Comparison of ENCODE assay signal across 16 cellular contexts in the genomic region with DNA sequence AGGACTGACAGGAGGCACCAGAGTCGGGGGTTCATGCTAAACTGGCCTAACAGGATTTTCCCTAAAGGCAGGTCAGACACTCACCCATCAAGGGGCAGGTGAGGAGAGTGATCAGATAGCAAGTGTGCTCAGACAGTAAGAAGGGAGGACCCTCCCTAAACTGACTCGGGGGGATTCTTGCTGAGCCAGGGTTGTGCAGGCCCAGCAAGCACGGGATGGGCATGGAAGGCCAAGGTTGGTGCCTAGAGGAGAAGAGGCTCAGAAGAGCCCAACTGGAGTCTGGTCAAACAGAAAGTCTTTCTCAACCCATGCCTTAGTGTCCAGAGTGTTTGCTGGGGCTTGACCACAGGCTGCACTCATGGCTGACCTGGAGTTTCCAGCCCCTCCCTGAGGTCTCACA. TPM values are rescaled to one million over a fixed set of nuclear protein-coding genes. Genes with fewer than 3 reads are reported as not detected.
DNase-seq lines count a peak whose midpoint lies in the region; ATAC-seq and TF ChIP-seq lines count a peak whose summit lies in the region.
"Had no signal": no experiment of that assay in that cellular context is flagged by ENCODE, and none has a peak within 500 bp of the region (broad histone marks: within the 10 kb centered on the region; RNA-seq: fewer than 3 reads in every experiment).

No MANE protein-coding gene starts in this region.

- no peak overlapping the region for H3K4ac ChIP-seq in H9 (ENCODE audit: low read depth, low read length)

- no peak overlapping the region for H2AFZ ChIP-seq in H9 (ENCODE audit: low read length)

- H3K4me3 ChIP-seq in naive thymus-derived CD4-positive, alpha-beta T cell (ENCODE audit: low read length), result no peak overlapping the region
- H3K4me3 ChIP-seq: A549, HAP-1 had no signal

- TF ChIP-seq CTCF in CD14-positive monocyte (IDR thresholded peaks at IDR 0.05) (no peak), H9 (conservative IDR thresholded peaks at IDR 0.05) (no peak)

- H4K8ac ChIP-seq in H9 (replicated peaks; ENCODE audit: insufficient read length, low read depth, low read length), result no peak overlapping the region

- no peak overlapping the region for H3K4me2 ChIP-seq in H9 (ENCODE audit: insufficient read depth, insufficient read length, low read length)
- H3K4me2 ChIP-seq: A549 had no signal

- H3K79me1 ChIP-seq in H9 (ENCODE audit: insufficient read depth, low read depth, low read length, poor library complexity, severe bottlenecking), result no peaks in the 10 kb centered on the region

- no peak overlapping the region for H3K9ac ChIP-seq in H9 (ENCODE audit: extremely low read depth, insufficient read length, low read length)

- intact Hi-C loops in CD14-positive monocyte (cut with micrococcal nuclease), result no loop called here
- intact Hi-C loops in naive thymus-derived CD4-positive, alpha-beta T cell (cut with micrococcal nuclease), result no loop called here

- no peaks in the 10 kb centered on the region for H3K23me2 ChIP-seq in H9 (ENCODE audit: insufficient read length, low read depth, low read length, poor library complexity, severe bottlenecking)

- H2BK12ac ChIP-seq in H9 (ENCODE audit: insufficient read length, low read depth, low read length), result no peak overlapping the region

- peaks cover 10% of the 10 kb centered on the region for H3K9me3 ChIP-seq in H9 (ENCODE audit: control insufficient read depth, low read depth, low read length)
- H3K9me3 ChIP-seq in naive thymus-derived CD4-positive, alpha-beta T cell (ENCODE audit: control insufficient read depth in 2 of 3, low read length in 3 of 3), result no peaks in the 10 kb centered on the region
- H3K9me3 ChIP-seq: A549 had no signal

- no peak overlapping the region for H3K18ac ChIP-seq in H9 (ENCODE audit: insufficient read length, low read depth, low read length)

- H3K23ac ChIP-seq in H9 (ENCODE audit: insufficient read length, low read depth, low read length), result no peak overlapping the region

- H3K27me3 Mint-ChIP-seq in CD14-positive monocyte (ENCODE audit: low read depth in 3 of 3) (peaks cover 0 to 4% (median 3%) of the 10 kb centered on the region in 3 donors), H9 (ENCODE audit: low read depth) (peaks cover 11% of the 10 kb centered on the region)
- peaks cover 0 to 10% (median 0%) of the 10 kb centered on the region in 5 donors for H3K27me3 Mint-ChIP-seq in naive thymus-derived CD4-positive, alpha-beta T cell
- H3K27me3 Mint-ChIP-seq: CD4-positive, alpha-beta memory T cell had no signal

- H3K27me3 ChIP-seq in H9 (ENCODE audit: insufficient read depth, low read length), result no peaks in the 10 kb centered on the region
- H3K27me3 ChIP-seq in naive thymus-derived CD4-positive, alpha-beta T cell (ENCODE audit: control insufficient read depth in 2 of 2, insufficient read depth in 2 of 2, low read length in 2 of 2), result no peaks in the 10 kb centered on the region

- no peak overlapping the region for H2BK15ac ChIP-seq in H9 (ENCODE audit: low read depth, low read length)

- POLR2A ChIA-PET in naive thymus-derived CD4-positive, alpha-beta T cell (lab: Charles Lee), result no interaction called here

- H3K79me2 ChIP-seq in H9 (ENCODE audit: insufficient read depth, low read length), result no peaks in the 10 kb centered on the region

- H3K27ac Mint-ChIP-seq in CD14-positive monocyte (no peak overlapping the region), H9 (no peak overlapping the region)
- no peak overlapping the region for H3K27ac Mint-ChIP-seq in naive thymus-derived CD4-positive, alpha-beta T cell
- H3K27ac Mint-ChIP-seq: CD4-positive, alpha-beta memory T cell had no signal

- no peaks in the 10 kb centered on the region for H4K20me1 ChIP-seq in H9 (ENCODE audit: control insufficient read depth, insufficient read depth, insufficient read length)

- ATAC-seq in left lobe of liver (no peak), HG02763 (IDR thresholded peaks at IDR 0.05; ENCODE audit: unreplicated experiment) (no peak)
- no peak for ATAC-seq in naive thymus-derived CD4-positive, alpha-beta T cell
- ATAC-seq: A549 had no signal

- H3K4me1 ChIP-seq in H9 (ENCODE audit: insufficient read depth, low read length), result no peaks in the 10 kb centered on the region
- no peaks in the 10 kb centered on the region for H3K4me1 ChIP-seq in naive thymus-derived CD4-positive, alpha-beta T cell (ENCODE audit: control insufficient read depth in 2 of 2, insufficient read depth in 2 of 2, low read length in 2 of 2)
- H3K4me1 ChIP-seq: HAP-1 had no signal

- H3T11ph ChIP-seq in H9 (ENCODE audit: low read length), result no peak overlapping the region

- H3K9me3 Mint-ChIP-seq in CD14-positive monocyte (peaks cover 0 to 11% (median 5%) of the 10 kb centered on the region in 7 donors), H9 (peaks cover 20 to 21% of the 10 kb centered on the region in 2 experiments)
- H3K9me3 Mint-ChIP-seq in naive thymus-derived CD4-positive, alpha-beta T cell, result peaks cover 0 to 20% (median 8%) of the 10 kb centered on the region in 11 donors

- no peak overlapping the region for H3K14ac ChIP-seq in H9 (ENCODE audit: insufficient read depth, low read length)

- H3K27ac ChIP-seq in H9 (ENCODE audit: insufficient read length, low read depth, low read length), result no peak overlapping the region
- H3K27ac ChIP-seq in naive thymus-derived CD4-positive, alpha-beta T cell (ENCODE audit: low read depth, low read length), result no peak overlapping the region
- H3K27ac ChIP-seq: A549, C4-2B had no signal

- DNase-seq in CD14-positive monocyte (ENCODE audit: low spot score) (peak; percentile 3), H9 (no peak), left lobe of liver (ENCODE audit: low spot score) (peak; percentile 28), ureter (ENCODE audit: low spot score) (peak; percentile 36), DMS 273 (lab: John Stamatoyannopoulos, UW; ENCODE audit: unreplicated experiment) (no peak)
- no peak for DNase-seq in naive thymus-derived CD4-positive, alpha-beta T cell
- DNase-seq: AML-193; CD4-positive, alpha-beta memory T cell; DMS79 treated with DMSO at 0.1 percent for 48 hours; GF-D8 had no signal

- no peak overlapping the region for H2BK20ac ChIP-seq in H9 (ENCODE audit: low read depth, low read length, poor library complexity, severe bottlenecking)

- WGBS in H9 (ENCODE audit: extremely low coverage, insufficient read length, low lambda C conversion rate), result no CpG with 5 or more reads among the region's 3 CpGs

- no peak overlapping the region for H3K56ac ChIP-seq in H9 (ENCODE audit: insufficient read length, low read depth, low read length)

- no peak overlapping the region for H2AK5ac ChIP-seq in H9 (ENCODE audit: insufficient read length, low read length)

- H2BK120ac ChIP-seq in H9 (ENCODE audit: low read depth, low read length, poor library complexity, severe bottlenecking), result no peak overlapping the region

- H3K4me3 Mint-ChIP-seq in CD14-positive monocyte (no peak overlapping the region), H9 (no peak overlapping the region)
- no peak overlapping the region for H3K4me3 Mint-ChIP-seq in naive thymus-derived CD4-positive, alpha-beta T cell

- no peaks in the 10 kb centered on the region for H3K36me3 Mint-ChIP-seq in CD14-positive monocyte
- peaks cover 5 to 16% (median 9%) of the 10 kb centered on the region in 3 experiments; a peak in 6 of 7 replicates for H3K36me3 Mint-ChIP-seq in H9 (ENCODE audit: insufficient read depth in 1 of 3, low read depth in 3 of 3)
- H3K36me3 Mint-ChIP-seq in naive thymus-derived CD4-positive, alpha-beta T cell, result peaks cover 0 to 15% (median 5%) of the 10 kb centered on the region in 5 donors
- H3K36me3 Mint-ChIP-seq: CD4-positive, alpha-beta memory T cell had no signal

- no peaks in the 10 kb centered on the region for H3K36me3 ChIP-seq in naive thymus-derived CD4-positive, alpha-beta T cell (ENCODE audit: control insufficient read depth in 2 of 3, insufficient read depth in 3 of 3, low read length in 3 of 3)
- H3K36me3 ChIP-seq: HAP-1 had no signal

- H3K4me1 Mint-ChIP-seq in CD14-positive monocyte, result no peaks in the 10 kb centered on the region
- H3K4me1 Mint-ChIP-seq in H9, result peaks cover 13 to 15% of the 10 kb centered on the region in 2 experiments
- H3K4me1 Mint-ChIP-seq in naive thymus-derived CD4-positive, alpha-beta T cell, result peaks cover 0 to 6% (median 0%) of the 10 kb centered on the region in 7 donors

- CTCF ChIA-PET in naive thymus-derived CD4-positive, alpha-beta T cell (lab: Charles Lee), result interaction anchor here (0.8 kb wide), 1 partner anchor 25 kb away, joined by 4 read pairs; no protein-coding TSS in a partner anchor

- no peak overlapping the region for H4K5ac ChIP-seq in H9 (ENCODE audit: insufficient read length, low read depth, low read length)

- H2BK5ac ChIP-seq in H9 (ENCODE audit: insufficient read length, low read length), result no peak overlapping the region

- peak overlapping the region; percentile 13 for H4K91ac ChIP-seq in H9 (ENCODE audit: insufficient read length, low read depth, low read length)

RNA-seq across cellular contexts. Expression of a gene that starts 6.2 kb away (rescaled TPM):
- polyA plus RNA-seq in CD14-positive monocyte, result 1 to 10 TPM; 3.4 to 6.1 TPM
- 0.13 TPM in 1 of 2 replicates, not detected in the other for total RNA-seq in H9 (2021)
- total RNA-seq in left lobe of liver, result 99.8 TPM
- total RNA-seq in ureter, result 115 TPM
- total RNA-seq in naive thymus-derived CD4-positive, alpha-beta T cell, result 10 to 100 TPM in 4 of 5 experiments, 1 to 10 TPM in 1; 8.6 to 91.1 (median 18.4) TPM
- 10 to 100 TPM in 1 of 2 donors, 1 to 10 TPM in 1; 6.2 to 14.9 TPM for polyA plus RNA-seq in naive thymus-derived CD4-positive, alpha-beta T cell
- total RNA-seq: H1 had no signal
- polyA plus RNA-seq: H1 had no signal

RNA-seq across cellular contexts. Expression of a gene that starts 7.4 kb away (rescaled TPM):
- polyA plus RNA-seq in CD14-positive monocyte, result 10 to 100 TPM; 12.6 to 13.2 TPM
- total RNA-seq in H9 (2021), result 15.6 and 18.1 TPM in 2 replicates
- total RNA-seq in left lobe of liver, result 44.4 TPM
- 52.7 TPM for total RNA-seq in ureter
- 100 to 1,000 TPM in 1 of 5 experiments, 10 to 100 TPM in 4; 30.1 to 133 (median 66.9) TPM for total RNA-seq in naive thymus-derived CD4-positive, alpha-beta T cell
- polyA plus RNA-seq in naive thymus-derived CD4-positive, alpha-beta T cell, result 10 to 100 TPM; 13.4 to 14.9 TPM

RNA-seq across cellular contexts. Expression of a gene that starts 45.1 kb away (rescaled TPM):
- 1 to 10 TPM in 1 of 2 donors, under 1 TPM in 1; 0.71 to 1.4 TPM for polyA plus RNA-seq in CD14-positive monocyte
- total RNA-seq in H9 (2021) (not detected in 2 replicates), left lobe of liver (0.60 TPM), ureter (34.4 TPM)
- total RNA-seq in naive thymus-derived CD4-positive, alpha-beta T cell, result 1 to 10 TPM in 1 of 5 experiments, not detected in 4; 1.2 TPM
- not detected for polyA plus RNA-seq in naive thymus-derived CD4-positive, alpha-beta T cell
- total RNA-seq: CD4-positive, alpha-beta memory T cell; H1; HT-29 had no signal
- polyA plus RNA-seq: A549; CD4-positive, alpha-beta memory T cell had no signal

Comparison
In these comparisons a context has a peak if more than half of its experiments do, and no peak if none do; other contexts are left out.
1. DNase-seq: peak in CD14-positive monocyte (single experiment), left lobe of liver (single experiment) and ureter (single experiment); none in H9 (single experiment), DMS 273 (single experiment) and naive thymus-derived CD4-positive, alpha-beta T cell (0 of 9).
2. RNA of a gene that starts 45.1 kb away (total RNA-seq): 34.4 TPM in ureter (single experiment); 0.60 TPM in left lobe of liver (single experiment), 1.2 TPM in naive thymus-derived CD4-positive, alpha-beta T cell and not detected in H9; every median in the first group is over 10 times any median in the second.